In genomic region chr6:27863962-27864905, GRCh38 we compare ENCODE assay signal across 8 cellular contexts. TPM values are rescaled to one million over a fixed set of nuclear protein-coding genes. Genes with fewer than 3 reads are reported as not detected.
DNase-seq lines count a peak whose midpoint lies in the region; ATAC-seq, FAIRE-seq and TF ChIP-seq lines count a peak whose summit lies in the region.

No MANE protein-coding gene starts in this region.

- no peak for TF ChIP-seq POLR2A in A549 (IDR thresholded peaks at IDR 0.05; ENCODE audit: low read length)

- H3K27me3 Mint-ChIP-seq in activated naive CD8-positive, alpha-beta T cell treated with anti-CD3 and anti-CD28 coated beads, Interleukin-2, amount 50 U/mL, for 24 hours = no peaks in the 10 kb centered on the region

- CTCF ChIA-PET in A549 (lab: Yijun Ruan, JAX) = interaction anchor here (0.6 to 1.7 kb wide), 3 partner anchors 15 to 1681 kb away, joined by 3 to 5 read pairs (median 3); no protein-coding TSS in a partner anchor
- CTCF ChIA-PET in HEK293 (lab: Yijun Ruan, JAX) = interaction anchor here (0.5 to 1.3 kb wide), 4 partner anchors 22 to 352 kb away, joined by 3 to 7 read pairs (median 4); no protein-coding TSS in a partner anchor

- H3K4me3 ChIP-seq in A549 (peak overlapping the region; percentile 52), HEK293 (ENCODE audit: low read depth, low read length) (peak overlapping the region; percentile 78), stomach smooth muscle (ENCODE audit: low read length in 2 of 2) (peak overlapping the region; percentile 72 to 79)

- H3K9ac ChIP-seq in stomach smooth muscle (ENCODE audit: low read length in 2 of 2) = peak overlapping the region; percentile 21 to 37

- no peaks in the 10 kb centered on the region for H3K36me3 Mint-ChIP-seq in activated naive CD8-positive, alpha-beta T cell treated with anti-CD3 and anti-CD28 coated beads, Interleukin-2, amount 50 U/mL, for 24 hours (ENCODE audit: low read depth)

- FAIRE-seq in A549 (lab: Jason Lieb, UNC) = no peak

- DNase-seq in A549 (ENCODE audit: low read depth in 1 of 2, low spot score in 1 of 2) = no peak
- peak; percentile 36 for DNase-seq in activated naive CD8-positive, alpha-beta T cell treated with anti-CD3 and anti-CD28 coated beads, Interleukin-2, amount 50 U/mL, for 24 hours
- no peak for DNase-seq in pons (ENCODE audit: low spot score)

- no peak for TF ChIP-seq EP300 in A549 (IDR thresholded peaks at IDR 0.05)

- H3K9me3 ChIP-seq in A549 = no peaks in the 10 kb centered on the region
- H3K9me3 ChIP-seq in HEK293 (ENCODE audit: control insufficient read depth, insufficient read depth, low read depth, low read length) = no peaks in the 10 kb centered on the region
- no peaks in the 10 kb centered on the region for H3K9me3 ChIP-seq in stomach smooth muscle (ENCODE audit: control insufficient read depth in 2 of 2, low read length in 2 of 2)

- H3K9me3 Mint-ChIP-seq in activated naive CD8-positive, alpha-beta T cell treated with anti-CD3 and anti-CD28 coated beads, Interleukin-2, amount 50 U/mL, for 24 hours = no peaks in the 10 kb centered on the region

- peak overlapping the region; percentile 98 for H3K27ac Mint-ChIP-seq in activated naive CD8-positive, alpha-beta T cell treated with anti-CD3 and anti-CD28 coated beads, Interleukin-2, amount 50 U/mL, for 24 hours

- H3K4me1 ChIP-seq in A549 (0 out of 3 replicates have a peak, but pooled peaks cover 4% of the 10 kb centered on the region), HEK293 (ENCODE audit: control insufficient read depth, insufficient read depth, low read length) (no peaks in the 10 kb centered on the region), stomach smooth muscle (ENCODE audit: control insufficient read depth, insufficient read depth, low read length) (peaks cover 29% of the 10 kb centered on the region)

- TF ChIP-seq CTCF in A549 (IDR thresholded peaks at IDR 0.05) (no peak), HEK293 (tag by site-specific recombination; IDR thresholded peaks at IDR 0.05) (no peak)

- TF ChIP-seq RAD21 in A549 (conservative IDR thresholded peaks at IDR 0.05 in 1 of 2, IDR thresholded peaks at IDR 0.05 in 1 of 2) = no peak

- H3K4me3 Mint-ChIP-seq in activated naive CD8-positive, alpha-beta T cell treated with anti-CD3 and anti-CD28 coated beads, Interleukin-2, amount 50 U/mL, for 24 hours = peak overlapping the region; percentile 87

- H3K27me3 ChIP-seq in layer of hippocampus (ENCODE audit: control insufficient read depth, insufficient read depth, low read length) (peaks cover 15% of the 10 kb centered on the region), stomach smooth muscle (ENCODE audit: control insufficient read depth in 1 of 2, insufficient read depth in 2 of 2, low read length in 2 of 2) (peaks cover 35 to 47% of the 10 kb centered on the region in 2 donors)

- ATAC-seq in A549 (no peak), HG02938 (IDR thresholded peaks at IDR 0.05; ENCODE audit: unreplicated experiment) (no peak), HG02588 (IDR thresholded peaks at IDR 0.05; ENCODE audit: unreplicated experiment) (no peak)
- no peak for ATAC-seq in activated naive CD8-positive, alpha-beta T cell treated with anti-CD3 and anti-CD28 coated beads, Interleukin-2, amount 50 U/mL, for 24 hours

- 92% methylated on average over 45 of the region's 51 CpGs for WGBS in A549 (ENCODE audit: missing lambda C conversion rate)

- H3K4me2 ChIP-seq in A549 = peak overlapping the region; percentile 52

- peak overlapping the region; percentile 74 to 81 for H3K27ac ChIP-seq in A549
- peak overlapping the region; percentile 63 for H3K27ac ChIP-seq in HEK293 (ENCODE audit: extremely low read depth, low read depth, low read length)
- H3K27ac ChIP-seq in layer of hippocampus (ENCODE audit: low read depth, low read length) = peak overlapping the region; percentile 6
- no peak overlapping the region for H3K27ac ChIP-seq in stomach smooth muscle (ENCODE audit: low read length)

- peaks cover 51% of the 10 kb centered on the region for H3K4me1 Mint-ChIP-seq in activated naive CD8-positive, alpha-beta T cell treated with anti-CD3 and anti-CD28 coated beads, Interleukin-2, amount 50 U/mL, for 24 hours

- H3K36me3 ChIP-seq in HEK293 (ENCODE audit: control insufficient read depth in 2 of 2, insufficient read depth in 1 of 2, low read length in 2 of 2) (no peaks in the 10 kb centered on the region), stomach smooth muscle (ENCODE audit: control insufficient read depth in 2 of 2, insufficient read depth in 2 of 2, low read length in 2 of 2) (no peaks in the 10 kb centered on the region)

- POLR2A ChIA-PET in A549 (lab: Yijun Ruan, JAX) = interaction anchor here (0.7 to 10.7 kb wide), 7 partner anchors 12 to 1571 kb away, joined by 4 to 127 read pairs (median 15); a partner anchor contains a TSS
- POLR2A ChIA-PET in HEK293 (lab: Yijun Ruan, JAX) = interaction anchor here (0.5 to 5.2 kb wide), 23 partner anchors 9 to 731 kb away, joined by 3 to 189 read pairs (median 5); partner anchors contain the start of genes ZKSCAN8 and ZNF184

TF ChIP-seq in A549, 52 proteins besides CTCF, POLR2A, EP300 and RAD21:
- TF ChIP-seq FOSB (CRISPR knock-in tag; IDR thresholded peaks at IDR 0.05) (no peak), SREBF2 (IDR thresholded peaks at IDR 0.05) (no peak), ZC3H11A (IDR thresholded peaks at IDR 0.05) (no peak), ZNF302 (CRISPR knock-in tag; IDR thresholded peaks at IDR 0.05) (no peak), HOXB5 (CRISPR knock-in tag; IDR thresholded peaks at IDR 0.05) (no peak), ESRRA (IDR thresholded peaks at IDR 0.05; ENCODE audit: borderline replicate concordance, low read length) (no peak), KDM5A (IDR thresholded peaks at IDR 0.05) (no peak), MAFK (IDR thresholded peaks at IDR 0.05; ENCODE audit: partially characterized antibody) (no peak), FOSL2 (IDR thresholded peaks at IDR 0.05) (no peak), FOSL2 (CRISPR knock-in tag; IDR thresholded peaks at IDR 0.05) (no peak), BHLHE40 (IDR thresholded peaks at IDR 0.05; ENCODE audit: low read depth, low read length) (no peak), GATA3 (IDR thresholded peaks at IDR 0.05; ENCODE audit: borderline replicate concordance) (no peak)
- TF ChIP-seq, protein P1, sequence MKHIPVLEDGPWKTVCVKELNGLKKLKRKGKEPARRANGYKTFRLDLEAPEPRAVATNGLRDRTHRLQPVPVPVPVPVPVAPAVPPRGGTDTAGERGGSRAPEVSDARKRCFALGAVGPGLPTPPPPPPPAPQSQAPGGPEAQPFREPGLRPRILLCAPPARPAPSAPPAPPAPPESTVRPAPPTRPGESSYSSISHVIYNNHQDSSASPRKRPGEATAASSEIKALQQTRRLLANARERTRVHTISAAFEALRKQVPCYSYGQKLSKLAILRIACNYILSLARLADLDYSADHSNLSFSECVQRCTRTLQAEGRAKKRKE (CRISPR knock-in tag; IDR thresholded peaks at IDR 0.05; ENCODE audit: low read depth) = no peak

TF ChIP-seq in HEK293, 187 proteins besides CTCF, POLR2A, EP300 and RAD21:
- TF ChIP-seq ZNF561 (tag by site-specific recombination; IDR thresholded peaks at IDR 0.05; ENCODE audit: borderline replicate concordance) (no peak), ZNF362 (tag by site-specific recombination; IDR thresholded peaks at IDR 0.05) (peak; percentile 65; the same call in 1 of the 2 replicates), ZNF2 (tag by site-specific recombination; IDR thresholded peaks at IDR 0.05) (no peak), ZNF776 (tag by site-specific recombination; IDR thresholded peaks at IDR 0.05; ENCODE audit: borderline replicate concordance) (no peak)

RNA-seq across cellular contexts. Expression of gene OR2B2, which starts 48.0 kb away (rescaled TPM):
- not detected in 2 replicates for polyA plus RNA-seq in A549 (2011; rRNA removed)
- polyA plus RNA-seq in A549 (2012; cell fraction: cytosol; rRNA removed) = not detected in 2 replicates
- polyA plus RNA-seq in A549 (2012; cell fraction: nucleus; rRNA removed) = not detected in 2 replicates
- not detected in 3 replicates for polyA plus RNA-seq in A549 (2017; fragmentation: RNase III; extraction: RNeasy Plus Mini Kit Qiagen cat#74134 plus additional on column Dnase treatment)
- not detected in 2 replicates for polyA minus RNA-seq in A549 (2011; rRNA and poly(A)+ RNA removed)
